ENCODE assay signal across 8 cellular contexts in the genomic region with DNA sequence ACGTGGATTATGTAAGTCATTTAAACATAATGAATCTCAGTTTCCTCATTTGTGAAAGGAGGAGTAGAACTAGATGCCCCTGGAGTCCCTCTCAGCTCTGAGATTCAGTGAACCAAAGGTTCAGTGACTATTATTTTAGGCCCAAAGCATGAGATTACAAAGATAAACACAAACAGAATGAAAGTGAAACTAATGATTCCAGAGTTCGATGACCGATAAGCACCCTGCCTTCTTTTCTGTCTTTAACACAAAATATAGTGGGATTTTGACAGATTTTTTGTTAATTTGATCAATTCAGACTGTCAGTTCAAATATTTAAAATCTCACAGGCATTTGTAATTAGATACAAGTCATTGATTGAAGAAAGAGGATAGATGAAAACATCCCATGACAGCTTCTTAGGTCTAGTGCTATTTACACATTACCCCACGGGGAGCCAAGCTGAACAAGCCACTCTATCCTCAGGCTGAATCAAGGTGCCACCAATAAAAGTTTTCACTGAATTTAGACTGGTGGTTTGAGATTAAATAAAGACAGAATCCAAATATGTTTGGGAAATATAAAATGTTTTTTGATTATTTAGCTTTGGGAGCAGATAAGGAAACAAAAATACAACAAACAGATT.
DNase-seq lines count a peak whose midpoint lies in the region; ATAC-seq and TF ChIP-seq lines count a peak whose summit lies in the region.

No MANE protein-coding gene starts in this region.

- BruUV-seq in MCF 10A (replicated peaks; lab: Mats Ljungman, UMichigan) = no TSS peak

- intact Hi-C loops in MCF 10A (cut with micrococcal nuclease) = loop anchor here (10.0 kb wide), 1 partner anchor 205 kb away; no protein-coding TSS in a partner anchor

- H3K4me1 Mint-ChIP-seq in MCF 10A (ENCODE audit: insufficient read depth, unreplicated experiment) = peaks cover 6% of the 10 kb centered on the region
- H3K4me1 Mint-ChIP-seq in natural killer cell treated with Interleukin-12 subunit alpha and Interleukin-12 subunit beta and Interleukin-15 and Interleukin-18, amount 100 ng/mL, for 72 hours (ENCODE audit: low read depth in 2 of 2) = peaks cover 20 to 27% of the 10 kb centered on the region in 2 donors

- peak overlapping the region; percentile 74 for H3K4me3 Mint-ChIP-seq in MCF 10A (ENCODE audit: unreplicated experiment)
- peak overlapping the region; percentile 92 for H3K4me3 Mint-ChIP-seq in natural killer cell treated with Interleukin-12 subunit alpha and Interleukin-12 subunit beta and Interleukin-15 and Interleukin-18, amount 100 ng/mL, for 72 hours

- POLR2A ChIA-PET in MCF 10A (lab: Yijun Ruan, JAX) = interaction anchor here (0.6 to 4.3 kb wide), 14 partner anchors 9 to 146 kb away, joined by 3 to 37 read pairs (median 4); a partner anchor contains a TSS

- ATAC-seq in GM19455 (IDR thresholded peaks at IDR 0.05; ENCODE audit: unreplicated experiment) (peak; percentile 61), HG03457 (IDR thresholded peaks at IDR 0.05; ENCODE audit: unreplicated experiment) (peak; percentile 59)
- peak; percentile 56 to 66 for ATAC-seq in natural killer cell treated with Interleukin-12 subunit alpha and Interleukin-12 subunit beta and Interleukin-15 and Interleukin-18, amount 100 ng/mL, for 72 hours

- peaks cover 14% of the 10 kb centered on the region for H3K36me3 Mint-ChIP-seq in MCF 10A (ENCODE audit: insufficient read depth, unreplicated experiment)
- H3K36me3 Mint-ChIP-seq in natural killer cell treated with Interleukin-12 subunit alpha and Interleukin-12 subunit beta and Interleukin-15 and Interleukin-18, amount 100 ng/mL, for 72 hours = no peaks in the 10 kb centered on the region

- no peak for TF ChIP-seq CTCF in MCF 10A (IDR thresholded peaks at IDR 0.05; ENCODE audit: unreplicated experiment)

- H3K27ac Mint-ChIP-seq in MCF 10A (ENCODE audit: low read depth, unreplicated experiment) = peak overlapping the region; percentile 94
- H3K27ac Mint-ChIP-seq in natural killer cell treated with Interleukin-12 subunit alpha and Interleukin-12 subunit beta and Interleukin-15 and Interleukin-18, amount 100 ng/mL, for 72 hours = peak overlapping the region; percentile 89 to 94

- no peaks in the 10 kb centered on the region for H3K9me3 Mint-ChIP-seq in MCF 10A (ENCODE audit: unreplicated experiment)
- no peaks in the 10 kb centered on the region for H3K9me3 Mint-ChIP-seq in natural killer cell treated with Interleukin-12 subunit alpha and Interleukin-12 subunit beta and Interleukin-15 and Interleukin-18, amount 100 ng/mL, for 72 hours

- DNase-seq in DMS79 treated with DMSO at 0.1 percent for 48 hours (lab: John Stamatoyannopoulos, UW) = peak; percentile 70
- DNase-seq in MCF 10A (ENCODE audit: unreplicated experiment) = peak; percentile 35
- DNase-seq in natural killer cell treated with Interleukin-12 subunit alpha and Interleukin-12 subunit beta and Interleukin-15 and Interleukin-18, amount 100 ng/mL, for 72 hours (ENCODE audit: low spot score) = no peak
- DNase-seq in NCI-H2107 treated with DMSO at 0.1 percent for 48 hours (lab: John Stamatoyannopoulos, UW; ENCODE audit: unreplicated experiment) = no peak
- DNase-seq in NCI-H2227 treated with DMSO at 0.1 percent for 48 hours (lab: John Stamatoyannopoulos, UW) = no peak
- no peak for DNase-seq in activated CD4-positive, alpha-beta T cell treated with anti-CD3 and anti-CD28 coated beads for 48 hours

- no peaks in the 10 kb centered on the region for H3K27me3 Mint-ChIP-seq in MCF 10A (ENCODE audit: insufficient read depth, unreplicated experiment)
- H3K27me3 Mint-ChIP-seq in natural killer cell treated with Interleukin-12 subunit alpha and Interleukin-12 subunit beta and Interleukin-15 and Interleukin-18, amount 100 ng/mL, for 72 hours = no peaks in the 10 kb centered on the region

- CTCF ChIA-PET in MCF 10A (lab: Yijun Ruan, JAX) = interaction anchor here (0.5 to 4.5 kb wide), 21 partner anchors 9 to 1988 kb away, joined by 3 to 41 read pairs (median 4); a partner anchor contains a TSS

Comparison
In these comparisons a context has a peak if more than half of its experiments do, and no peak if none do; other contexts are left out.
1. DNase-seq: peak in DMS79 treated with DMSO at 0.1 percent for 48 hours (single experiment) and MCF 10A (single experiment); none in natural killer cell treated with Interleukin-12 subunit alpha and Interleukin-12 subunit beta and Interleukin-15 and Interleukin-18, amount 100 ng/mL, for 72 hours (single experiment), NCI-H2107 treated with DMSO at 0.1 percent for 48 hours (single experiment), NCI-H2227 treated with DMSO at 0.1 percent for 48 hours (single experiment) and activated CD4-positive, alpha-beta T cell treated with anti-CD3 and anti-CD28 coated beads for 48 hours (single experiment).
2. Peak in every context shown above with its lines, with median percentiles within 50 percentile points of each other: ATAC-seq.